ENCODE assay signal across 9 cellular contexts in genomic region chr2:110674620-110675555, GRCh38. TPM values are rescaled to one million over a fixed set of nuclear protein-coding genes. Genes with fewer than 3 reads are reported as not detected.
DNase-seq lines count a peak whose midpoint lies in the region; ATAC-seq and TF ChIP-seq lines count a peak whose summit lies in the region.
"Had no signal": no experiment of that assay in that cellular context is flagged by ENCODE, and none has a peak within 500 bp of the region (broad histone marks: within the 10 kb centered on the region; RNA-seq: fewer than 3 reads in every experiment).

No MANE protein-coding gene starts in this region.

- peaks cover 16 to 24% (median 22%) of the 10 kb centered on the region in 3 donors for H3K4me1 Mint-ChIP-seq in IgD-negative memory B cell

- H3K27me3 Mint-ChIP-seq in IgD-negative memory B cell: no peaks in the 10 kb centered on the region

- no peak for TF ChIP-seq CTCF in WI38 (IDR thresholded peaks at IDR 0.05; ENCODE audit: low read depth, low read length)

- H3K36me3 Mint-ChIP-seq in IgD-negative memory B cell: no peaks in the 10 kb centered on the region

- DNase-seq in NOMO-1 treated with DMSO at 0.1 percent for 48 hours (lab: John Stamatoyannopoulos, UW; ENCODE audit: unreplicated experiment) (peak; percentile 3), NOMO-1 treated with dmso at 0.1 percent for 144 hours (lab: John Stamatoyannopoulos, UW; ENCODE audit: unreplicated experiment) (no peak), iris pigment epithelial cell (ENCODE audit: low read depth) (peak; percentile 60), mucosa of gallbladder (ENCODE audit: low spot score) (no peak), NCI-H82 (lab: John Stamatoyannopoulos, UW) (no peak)

- no peaks in the 10 kb centered on the region for H3K9me3 Mint-ChIP-seq in IgD-negative memory B cell

- H3K4me3 Mint-ChIP-seq in IgD-negative memory B cell: peak overlapping the region in 3 of 4 donors; percentile 25 to 81 (median 53)

- peak overlapping the region; percentile 32 to 85 (median 66) for H3K27ac Mint-ChIP-seq in IgD-negative memory B cell

- H3K4me3 ChIP-seq in WI38 (ENCODE audit: low read depth, low read length): peak overlapping the region; percentile 3; the same call in 1 of the 2 replicates

- ATAC-seq in GM21737 (IDR thresholded peaks at IDR 0.05; ENCODE audit: unreplicated experiment): peak; percentile 82

RNA-seq across cellular contexts. Expression of gene BUB1, which starts 3.0 kb away (rescaled TPM):
- polyA plus RNA-seq in IgD-negative memory B cell: 0.94 TPM
- 2.0 TPM for total RNA-seq in mucosa of gallbladder

RNA-seq across cellular contexts. Expression of gene ACOXL, which starts 57.5 kb away (rescaled TPM):
- polyA plus RNA-seq in IgD-negative memory B cell: not detected
- total RNA-seq in mucosa of gallbladder: not detected
- total RNA-seq: subcutaneous adipose tissue had no signal

Comparison
In these comparisons a context has a peak if more than half of its experiments do, and no peak if none do; other contexts are left out.
1. DNase-seq: peak in NOMO-1 treated with DMSO at 0.1 percent for 48 hours (single experiment) and iris pigment epithelial cell (single experiment); none in NOMO-1 treated with dmso at 0.1 percent for 144 hours (single experiment), mucosa of gallbladder (single experiment) and NCI-H82 (single experiment).